Comparison of ENCODE assay signal across 14 cellular contexts in genomic region chr3:149375164-149375823, GRCh38. TPM values are rescaled to one million over a fixed set of nuclear protein-coding genes. Genes with fewer than 3 reads are reported as not detected.
DNase-seq lines count a peak whose midpoint lies in the region; ATAC-seq, FAIRE-seq and TF ChIP-seq lines count a peak whose summit lies in the region.
"Had no signal": no experiment of that assay in that cellular context is flagged by ENCODE, and none has a peak within 500 bp of the region (broad histone marks: within the 10 kb centered on the region; RNA-seq: fewer than 3 reads in every experiment).

No MANE protein-coding gene starts in this region.

- 9% methylated on average over 4 of the region's 4 CpGs for WGBS in HepG2 (ENCODE audit: low lambda C conversion rate)
- 72 to 76% (median 74%) methylated on average over 4 of the region's 4 CpGs for WGBS in stomach, 5 donors

- DNase-seq in HT-29 (ENCODE audit: low spot score): peak; percentile 77
- no peak for DNase-seq in MCF 10A (ENCODE audit: unreplicated experiment)
- DNase-seq in HepG2 (ENCODE audit: low spot score): no peak
- no peak for DNase-seq in stomach
- no peak for DNase-seq in activated T-cell treated with anti-CD3 and anti-CD28 coated beads, Interleukin-2, amount 50 U/mL, for 1 hour
- DNase-seq in AG20443 (ENCODE audit: low spot score): no peak
- DNase-seq: glutamatergic neuron; naive thymus-derived CD8-positive, alpha-beta T cell; NCI-H748 treated with DMSO at 0.1 percent for 48 hours; substantia nigra; T-helper 1 cell had no signal

- peak overlapping the region; percentile 72 for H3K4me3 Mint-ChIP-seq in MCF 10A (ENCODE audit: unreplicated experiment)
- H3K4me3 Mint-ChIP-seq: naive thymus-derived CD8-positive, alpha-beta T cell had no signal

- H3K4me2 ChIP-seq in HepG2 (ENCODE audit: low read depth, low read length): peak overlapping the region; percentile 96

- TF ChIP-seq POLR2A in HepG2 (IDR thresholded peaks at IDR 0.05; ENCODE audit: insufficient read depth in 1 of 2, low read depth in 2 of 2, low read length in 2 of 2) (peak; percentile 47 to 74), stomach (IDR thresholded peaks at IDR 0.05) (no peak)

- POLR2A ChIA-PET in MCF 10A (lab: Yijun Ruan, JAX): interaction anchor here (0.6 to 9.7 kb wide), 11 partner anchors 8 to 200 kb away, joined by 3 to 217 read pairs (median 15); partner anchors contain the start of gene TM4SF4
- POLR2A ChIA-PET in HepG2 (lab: Yijun Ruan, JAX): interaction anchor here (3.4 to 10.4 kb wide), 4 partner anchors 8 to 26 kb away, joined by 21 to 265 read pairs (median 83); no protein-coding TSS in a partner anchor

- BruUV-seq in MCF 10A (replicated peaks; lab: Mats Ljungman, UMichigan): no TSS peak
- no TSS peak for BruUV-seq in HepG2 (replicated peaks; lab: Mats Ljungman, UMichigan)

- H3K4me1 ChIP-seq in HepG2 (ENCODE audit: insufficient read depth, low read length) (peaks cover 68% of the 10 kb centered on the region), stomach (peaks cover 25 to 72% (median 56%) of the 10 kb centered on the region in 4 donors)

- no peak for FAIRE-seq in HepG2 (lab: Jason Lieb, UNC)

- H3K36me3 ChIP-seq in HepG2 (replicated peaks in 1 of 2; ENCODE audit: control insufficient read depth in 1 of 2, insufficient read depth in 2 of 2, low read length in 2 of 2): peaks cover 10 to 45% of the 10 kb centered on the region in 2 experiments
- H3K36me3 ChIP-seq in stomach: peaks cover 0 to 28% (median 13%) of the 10 kb centered on the region in 4 donors
- H3K36me3 ChIP-seq: cardiac muscle cell had no signal

- no peak overlapping the region for H2AFZ ChIP-seq in HepG2 (ENCODE audit: low read length)

- peak overlapping the region; percentile 79 for H3K27ac Mint-ChIP-seq in MCF 10A (ENCODE audit: low read depth, unreplicated experiment)
- H3K27ac Mint-ChIP-seq: naive thymus-derived CD8-positive, alpha-beta T cell had no signal

- peaks cover 84% of the 10 kb centered on the region for H3K79me2 ChIP-seq in HepG2 (ENCODE audit: insufficient read depth, low read length)

- in situ Hi-C loops in HepG2 (cut with HindIII; ENCODE audit: extremely low pct_ligation_motif_present, low pct_unique_long_range_greater_than_20kb): no loop called here

- H3K4me3 ChIP-seq in HepG2 (replicated peaks in 1 of 3; ENCODE audit: insufficient read depth in 1 of 3, low read depth in 2 of 3, low read length in 3 of 3) (peak overlapping the region; percentile 78 to 97 (median 82)), stomach (peak overlapping the region; percentile 34 to 55 (median 46))
- H3K4me3 ChIP-seq: cardiac muscle cell had no signal

- TF ChIP-seq CTCF in MCF 10A (IDR thresholded peaks at IDR 0.05; ENCODE audit: unreplicated experiment) (no peak), HepG2 (CRISPR knock-in tag; IDR thresholded peaks at IDR 0.05) (no peak), stomach (IDR thresholded peaks at IDR 0.05) (no peak)

- no peak for ATAC-seq in HepG2
- no peak for ATAC-seq in HG03571 (IDR thresholded peaks at IDR 0.05; ENCODE audit: unreplicated experiment)
- ATAC-seq in GM18520 (IDR thresholded peaks at IDR 0.05; ENCODE audit: unreplicated experiment): no peak
- ATAC-seq: naive thymus-derived CD8-positive, alpha-beta T cell had no signal

- no peak for TF ChIP-seq RAD21 in HepG2 (CRISPR knock-in tag; IDR thresholded peaks at IDR 0.05)

- H3K27me3 ChIP-seq in HepG2 (ENCODE audit: control insufficient read depth in 1 of 2, insufficient read depth in 2 of 2, low read length in 2 of 2) (peaks cover 0 to 3% of the 10 kb centered on the region in 2 experiments; a peak in 1 of 5 replicates), stomach (no peaks in the 10 kb centered on the region)
- H3K27me3 ChIP-seq: cardiac muscle cell had no signal

- peaks cover 50% of the 10 kb centered on the region for H3K4me1 Mint-ChIP-seq in MCF 10A (ENCODE audit: insufficient read depth, unreplicated experiment)

- no peaks in the 10 kb centered on the region for H3K9me3 ChIP-seq in HepG2 (ENCODE audit: low read length)
- H3K9me3 ChIP-seq in stomach: no peaks in the 10 kb centered on the region

- H3K9ac ChIP-seq in HepG2 (ENCODE audit: insufficient read depth, low read depth, low read length): peak overlapping the region; percentile 99

- H4K20me1 ChIP-seq in HepG2 (ENCODE audit: insufficient read depth, low read length): peaks cover 11% of the 10 kb centered on the region; the same call in 1 of the 2 replicates

- CTCF ChIA-PET in MCF 10A (lab: Yijun Ruan, JAX) (interaction anchor here (0.7 to 2.4 kb wide), 10 partner anchors 9 to 446 kb away, joined by 3 to 15 read pairs (median 6); partner anchors contain the start of gene TM4SF4), HepG2 (lab: Yijun Ruan, JAX; ENCODE audit: low intra/inter-chr PET ratio, low total read pairs) (interaction anchor here (0.6 kb wide), 1 partner anchor 22 kb away, joined by 3 read pairs; no protein-coding TSS in a partner anchor)

- peaks cover 35% of the 10 kb centered on the region for H3K36me3 Mint-ChIP-seq in MCF 10A (ENCODE audit: insufficient read depth, unreplicated experiment)

- no peaks in the 10 kb centered on the region for H3K27me3 Mint-ChIP-seq in MCF 10A (ENCODE audit: insufficient read depth, unreplicated experiment)

- peak overlapping the region; percentile 92 for H3K27ac ChIP-seq in HepG2 (ENCODE audit: extremely low read length, insufficient read depth, low read length)
- peak overlapping the region; percentile 43 to 93 (median 87) for H3K27ac ChIP-seq in stomach
- H3K27ac ChIP-seq: cardiac muscle cell had no signal

- no peaks in the 10 kb centered on the region for H3K9me3 Mint-ChIP-seq in MCF 10A (ENCODE audit: unreplicated experiment)

- TF ChIP-seq EP300 in HepG2 (IDR thresholded peaks at IDR 0.05; ENCODE audit: low read depth in 2 of 2, low read length in 2 of 2) (no peak), HepG2 (CRISPR knock-in tag; IDR thresholded peaks at IDR 0.05; ENCODE audit: borderline replicate concordance) (no peak), stomach (IDR thresholded peaks at IDR 0.05) (no peak)

- intact Hi-C loops in MCF 10A (cut with micrococcal nuclease) (loop anchor here (10.0 kb wide), 1 partner anchor 200 kb away; no protein-coding TSS in a partner anchor), HepG2 (cut with micrococcal nuclease; ENCODE audit: unreplicated experiment) (no loop called here), stomach (cut with DNase I; ENCODE audit: low total_unique reads) (no loop called here)

RNA-seq across cellular contexts. Expression of gene TM4SF1, which starts 2.2 kb away (rescaled TPM):
- total RNA-seq in HT-29 (2014; rRNA removed; shearing (Covaris generic)): 348 and 369 TPM in 2 replicates
- 20.1 and 27.7 TPM in 2 replicates for total RNA-seq in MCF 10A (2022)
- total RNA-seq in HepG2 (2016; rRNA removed; fragmentation: Illumina TruSeq; extraction: Trizol): 226 and 431 TPM in 2 replicates
- 208 and 219 TPM in 2 replicates for total RNA-seq in HepG2 (2016; cell fraction: cytosol; rRNA removed; fragmentation: Illumina TruSeq; extraction: Trizol; ENCODE audit: low read depth)
- total RNA-seq in HepG2 (2016; cell fraction: insoluble cytoplasmic fraction; rRNA removed; fragmentation: Illumina TruSeq; extraction: Trizol): 231 and 434 TPM in 2 replicates
- 245 and 253 TPM in 2 replicates for total RNA-seq in HepG2 (2016; cell fraction: membrane; rRNA removed; fragmentation: Illumina TruSeq; extraction: Trizol)
- 420 and 443 TPM in 2 replicates for total RNA-seq in HepG2 (2016; cell fraction: nucleus; rRNA removed; fragmentation: Illumina TruSeq; extraction: Trizol)
- polyA plus RNA-seq in HepG2 (2011; rRNA removed): 1,198 and 1,359 TPM in 2 replicates
- polyA plus RNA-seq in HepG2 (2011; cell fraction: cytosol; rRNA removed): 1,424 and 1,669 TPM in 2 replicates
- 327 and 438 TPM in 2 replicates for polyA plus RNA-seq in HepG2 (2011; cell fraction: nucleus; rRNA removed)
- polyA plus RNA-seq in HepG2 (2012): 451 and 486 TPM in 2 replicates
- polyA plus RNA-seq in HepG2 (2016; cell fraction: cytosol; fragmentation: Illumina TruSeq; extraction: Trizol; ENCODE audit: low read depth): 115 and 136 TPM in 2 replicates
- polyA plus RNA-seq in HepG2 (2016; cell fraction: insoluble cytoplasmic fraction; fragmentation: Illumina TruSeq; extraction: Trizol; ENCODE audit: low read depth): 218 and 233 TPM in 2 replicates
- 148 and 158 TPM in 2 replicates for polyA plus RNA-seq in HepG2 (2016; cell fraction: membrane; fragmentation: Illumina TruSeq; extraction: Trizol; ENCODE audit: low read depth)
- 564 and 601 TPM in 2 replicates for polyA plus RNA-seq in HepG2 (2016; cell fraction: nucleus; fragmentation: Illumina TruSeq; extraction: Trizol; ENCODE audit: insufficient read depth, low read depth)
- 1,057 and 2,299 TPM in 2 replicates for polyA minus RNA-seq in HepG2 (2011; rRNA and poly(A)+ RNA removed; ENCODE audit: low replicate concordance)
- polyA minus RNA-seq in HepG2 (2011; cell fraction: cytosol; rRNA and poly(A)+ RNA removed): 560 and 611 TPM in 2 replicates
- 379 and 448 TPM in 2 replicates for polyA minus RNA-seq in HepG2 (2011; cell fraction: nucleus; rRNA and poly(A)+ RNA removed)
- 100 to 1,000 TPM in 2 of 5 donors, 10 to 100 TPM in 3; 29.8 to 468 (median 57.6) TPM for total RNA-seq in stomach
- polyA plus RNA-seq in stomach: 100 to 1,000 TPM in 1 of 3 donors, 10 to 100 TPM in 2; 82.8 to 160 (median 97.2) TPM
- total RNA-seq: naive thymus-derived CD8-positive, alpha-beta T cell had no signal
- polyA plus RNA-seq: naive thymus-derived CD8-positive, alpha-beta T cell had no signal

RNA-seq across cellular contexts. Expression of gene TM4SF18, which starts 41.9 kb away (rescaled TPM):
- 0.29 TPM in 1 of 2 replicates, not detected in the other for total RNA-seq in HT-29 (2014; rRNA removed; shearing (Covaris generic))
- total RNA-seq in MCF 10A (2022): not detected in 2 replicates
- total RNA-seq in HepG2 (2016; rRNA removed; fragmentation: Illumina TruSeq; extraction: Trizol): not detected in 2 replicates
- not detected in 2 replicates for total RNA-seq in HepG2 (2016; cell fraction: cytosol; rRNA removed; fragmentation: Illumina TruSeq; extraction: Trizol; ENCODE audit: low read depth)
- total RNA-seq in HepG2 (2016; cell fraction: insoluble cytoplasmic fraction; rRNA removed; fragmentation: Illumina TruSeq; extraction: Trizol): not detected in 2 replicates
- total RNA-seq in HepG2 (2016; cell fraction: membrane; rRNA removed; fragmentation: Illumina TruSeq; extraction: Trizol): not detected in 2 replicates
- not detected in 2 replicates for total RNA-seq in HepG2 (2016; cell fraction: nucleus; rRNA removed; fragmentation: Illumina TruSeq; extraction: Trizol)
- 0.15 and 0.25 TPM in 2 replicates for polyA plus RNA-seq in HepG2 (2011; rRNA removed)
- 0.03 and 0.11 TPM in 2 replicates for polyA plus RNA-seq in HepG2 (2011; cell fraction: cytosol; rRNA removed)
- not detected in 2 replicates for polyA plus RNA-seq in HepG2 (2011; cell fraction: nucleus; rRNA removed)
- polyA plus RNA-seq in HepG2 (2012): 0.08 TPM in 1 of 2 replicates, not detected in the other
- polyA plus RNA-seq in HepG2 (2016; cell fraction: cytosol; fragmentation: Illumina TruSeq; extraction: Trizol; ENCODE audit: low read depth): not detected in 2 replicates
- not detected in 2 replicates for polyA plus RNA-seq in HepG2 (2016; cell fraction: insoluble cytoplasmic fraction; fragmentation: Illumina TruSeq; extraction: Trizol; ENCODE audit: low read depth)
- not detected in 2 replicates for polyA plus RNA-seq in HepG2 (2016; cell fraction: membrane; fragmentation: Illumina TruSeq; extraction: Trizol; ENCODE audit: low read depth)
- polyA plus RNA-seq in HepG2 (2016; cell fraction: nucleus; fragmentation: Illumina TruSeq; extraction: Trizol; ENCODE audit: insufficient read depth, low read depth): not detected in 2 replicates
- not detected in 2 replicates for polyA minus RNA-seq in HepG2 (2011; rRNA and poly(A)+ RNA removed; ENCODE audit: low replicate concordance)
- not detected in 2 replicates for polyA minus RNA-seq in HepG2 (2011; cell fraction: cytosol; rRNA and poly(A)+ RNA removed)
- not detected in 2 replicates for polyA minus RNA-seq in HepG2 (2011; cell fraction: nucleus; rRNA and poly(A)+ RNA removed)
- total RNA-seq in stomach: 10 to 100 TPM in 1 of 5 donors, 1 to 10 TPM in 3, not detected in 1; 1.8 to 26.1 (median 5.6) TPM
- polyA plus RNA-seq in stomach: 1 to 10 TPM in 1 of 3 donors, under 1 TPM in 2; 0.45 to 1.2 (median 0.87) TPM
- total RNA-seq: naive thymus-derived CD8-positive, alpha-beta T cell had no signal
- polyA plus RNA-seq: cardiac muscle cell; naive thymus-derived CD8-positive, alpha-beta T cell had no signal

Comparison
In these comparisons a context has a peak if more than half of its experiments do, and no peak if none do; other contexts are left out.
1. POLR2A ChIP-seq: peak in HepG2 (2 of 2); none in stomach (0 of 4).